18 cellular contexts compared by ENCODE assay signal in genomic region chr5:169923988-169924387, GRCh38. TPM values are rescaled to one million over a fixed set of nuclear protein-coding genes. Genes with fewer than 3 reads are reported as not detected.
A peak's percentile ranks its signal among the peaks of the same experiment; 100 is the strongest.
DNase-seq lines count a peak whose midpoint lies in the region; ATAC-seq, FAIRE-seq and TF ChIP-seq lines count a peak whose summit lies in the region.
"Had no signal": no experiment of that assay in that cellular context is flagged by ENCODE, and none has a peak within 500 bp of the region (broad histone marks: within the 10 kb centered on the region; RNA-seq: fewer than 3 reads in every experiment).

No MANE protein-coding gene starts in this region.

- H3K4me2 ChIP-seq in GM12878 (ENCODE audit: control insufficient read depth, insufficient read depth): no peak overlapping the region

- no peak for TF ChIP-seq RAD21 in GM12878 (IDR thresholded peaks at IDR 0.05; ENCODE audit: insufficient read depth, low read depth, low read length)

- no peak for TF ChIP-seq CTCF in GM12878 (IDR thresholded peaks at IDR 0.05 in 2 of 3, conservative IDR thresholded peaks at IDR 0.05 in 1 of 3; ENCODE audit: control insufficient read depth in 2 of 3, extremely low read depth in 1 of 3, insufficient read depth in 1 of 3, low read depth in 3 of 3, low read length in 3 of 3)

- ATAC-seq in GM19035 (IDR thresholded peaks at IDR 0.05; ENCODE audit: unreplicated experiment): peak; percentile 75
- peak; percentile 53 for ATAC-seq in HG02981 (IDR thresholded peaks at IDR 0.05; ENCODE audit: unreplicated experiment)
- peak; percentile 92 for ATAC-seq in GM12878
- no peak for ATAC-seq in HG02884 (IDR thresholded peaks at IDR 0.05; ENCODE audit: unreplicated experiment)
- ATAC-seq: effector memory CD8-positive, alpha-beta T cell; pancreas; PC-3 had no signal

- H3K36me3 ChIP-seq in GM12878 (ENCODE audit: control insufficient read depth in 2 of 2, insufficient read depth in 2 of 2, low read length in 1 of 2): peaks cover 2 to 9% of the 10 kb centered on the region in 2 experiments; a peak in 3 of 4 replicates
- H3K36me3 ChIP-seq: pancreas had no signal

- no peak overlapping the region for H3K9ac ChIP-seq in GM12878 (ENCODE audit: control insufficient read depth, insufficient read depth, low read length)

- DNase-seq in GM12892 (ENCODE audit: insufficient read length): no peak
- DNase-seq in GM12878 (ENCODE audit: low read depth, low spot score): peak; percentile 27
- no peak for DNase-seq in 8988T
- no peak for DNase-seq in KBM-7
- DNase-seq: activated CD4-positive, CD25-positive, alpha-beta regulatory T cell treated with anti-CD3 and anti-CD28 coated beads, Interleukin-2, amount 50 U/mL, for 72 hours; effector memory CD8-positive, alpha-beta T cell; H9; KG1; mesenchymal stem cell; NCI-H146; pancreas; PC-3; spleen; SW 1271; testis had no signal

- H4K20me1 ChIP-seq in GM12878 (ENCODE audit: control insufficient read depth, insufficient read depth): no peaks in the 10 kb centered on the region

- H3K4me1 ChIP-seq in GM12878 (ENCODE audit: control insufficient read depth, insufficient read depth, low read length): peaks cover 5% of the 10 kb centered on the region; the same call in 1 of the 2 replicates
- H3K4me1 ChIP-seq: pancreas, testis had no signal

- no peak overlapping the region for H2AFZ ChIP-seq in GM12878 (ENCODE audit: control insufficient read depth, low read depth, low read length)

- POLR2A ChIA-PET in GM12878 (lab: Charles Lee): interaction anchor here (1.2 to 1.6 kb wide), 2 partner anchors 19 to 118 kb away, joined by 3 read pairs; no protein-coding TSS in a partner anchor

- intact Hi-C loops in GM12878 (cut with micrococcal nuclease; ENCODE audit: unreplicated experiment): no loop called here

- no peak overlapping the region for H3K4me3 ChIP-seq in GM12878
- H3K4me3 ChIP-seq: pancreas, spleen, testis had no signal

- BruUV-seq in GM12878 (replicated peaks; lab: Mats Ljungman, UMichigan): no TSS peak

- CTCF ChIA-PET in GM12878 (lab: Yijun Ruan, JAX): interaction anchor here (1.0 to 1.3 kb wide), 3 partner anchors 56 to 222 kb away, joined by 3 read pairs; no protein-coding TSS in a partner anchor

- no peaks in the 10 kb centered on the region for H3K9me3 ChIP-seq in GM12878 (replicated peaks; ENCODE audit: control insufficient read depth, insufficient read depth, low read length)
- H3K9me3 ChIP-seq: pancreas, spleen, testis had no signal

- no peaks in the 10 kb centered on the region for H3K27me3 ChIP-seq in GM12878 (replicated peaks in 1 of 2; ENCODE audit: control insufficient read depth in 2 of 2, insufficient read depth in 2 of 2, low read length in 1 of 2)
- H3K27me3 ChIP-seq: pancreas, spleen, testis had no signal

- SMC1A ChIA-PET in GM12878 (lab: Charles Lee; ENCODE audit: uncharacterized antibody, unreplicated experiment): interaction anchor here (0.8 to 3.0 kb wide), 12 partner anchors 9 to 221 kb away, joined by 3 to 13 read pairs (median 4); partner anchors contain the start of gene INSYN2B

- peak overlapping the region; percentile 52 for H3K27ac ChIP-seq in GM12878 (ENCODE audit: control insufficient read depth, insufficient read depth)
- H3K27ac ChIP-seq: pancreas, spleen, testis had no signal

- RAD21 ChIA-PET in GM12878 (lab: Charles Lee; ENCODE audit: unreplicated experiment): interaction anchor here (0.7 to 1.8 kb wide), 6 partner anchors 19 to 222 kb away, joined by 3 to 4 read pairs (median 4); no protein-coding TSS in a partner anchor

- 90% methylated on average over 1 of the region's 1 CpG for WGBS in GM12878 (ENCODE audit: insufficient coverage, insufficient replicate concordance, low lambda C conversion rate, missing lambda C conversion rate)

- no peak for TF ChIP-seq EP300 in GM12878 (IDR thresholded peaks at IDR 0.05; ENCODE audit: borderline replicate concordance in 1 of 2, control insufficient read depth in 1 of 2, low read depth in 2 of 2, low read length in 2 of 2)

- TF ChIP-seq POLR2A in GM12892 (IDR thresholded peaks at IDR 0.05; ENCODE audit: low read depth, low read length) (no peak), GM12878 (IDR thresholded peaks at IDR 0.05; ENCODE audit: low read depth, low read length) (no peak)

- in situ Hi-C loops in GM12878 (cut with MboI): no loop called here
- in situ Hi-C loops in KBM-7 (cut with MboI; ENCODE audit: low pct_unique_long_range_greater_than_20kb, low sequenced_read_pairs): no loop called here

- H3K79me2 ChIP-seq in GM12878 (ENCODE audit: control insufficient read depth, insufficient read depth, low read length): no peaks in the 10 kb centered on the region; the same call in 1 of the 2 replicates

- FAIRE-seq in GM12892 (lab: Jason Lieb, UNC) (peak; percentile 58), GM12878 (lab: Jason Lieb, UNC) (no peak)
- FAIRE-seq: pancreas had no signal

TF ChIP-seq in GM12878, 131 proteins besides CTCF, POLR2A, EP300 and RAD21:
- no peak for TF ChIP-seq BCLAF1 (IDR thresholded peaks at IDR 0.05)
- no peak for TF ChIP-seq SUPT20H (IDR thresholded peaks at IDR 0.05; ENCODE audit: borderline replicate concordance, control insufficient read depth, low read depth, low read length)
- 0 out of 4 replicates have a peak, but pooled peaks of 1 of the 2 experiments have one; percentile 23 for TF ChIP-seq IKZF2 (IDR thresholded peaks at IDR 0.05)
- peak; percentile 77 for TF ChIP-seq MEF2B (IDR thresholded peaks at IDR 0.05; ENCODE audit: partially characterized antibody, poor library complexity, severe bottlenecking)
- peak; percentile 41; the same call in 1 of the 2 replicates for TF ChIP-seq RUNX3 (IDR thresholded peaks at IDR 0.05; ENCODE audit: low read length)
- TF ChIP-seq ZNF687 (IDR thresholded peaks at IDR 0.05): 0 out of 2 replicates have a peak, but pooled peaks have one; percentile 38

RNA-seq across cellular contexts. Expression of gene INSYN2B, which starts 56.3 kb away (rescaled TPM):
- polyA plus RNA-seq in GM12892 (2012; ENCODE audit: missing spikeins): 0.76 TPM
- total RNA-seq in GM12878 (2013; cell fraction: nucleolus; rRNA removed): not detected in 2 replicates
- total RNA-seq in GM12878 (2014; rRNA removed) (not detected in 2 replicates), GM12878 (2014; rRNA removed; fragmentation: Illumina TruSeq; extraction: Trizol) (not detected in 2 replicates), GM12878 (2021) (not detected in 2 replicates)
- not detected for polyA plus RNA-seq in GM12878 (2011; ENCODE audit: low read depth)
- polyA plus RNA-seq in GM12878 (2011; rRNA removed) (not detected in 2 replicates), GM12878 (2014; fragmentation: Illumina TruSeq; extraction: Trizol) (not detected in 2 replicates), GM12878 (2014; fragmentation: Nextera tagmentation; extraction: Ambion mirVana) (under 1 TPM in 1 of 2 experiments, not detected in 1; 0.05 TPM), GM12878 (2014; rRNA removed) (not detected in 2 replicates), GM12878 (2016; fragmentation: Nextera tagmentation; extraction: Ambion mirVana) (under 1 TPM; 0.13 to 0.27 TPM)
- not detected in 2 replicates for polyA plus RNA-seq in GM12878 (2011; cell fraction: cytosol; rRNA removed)
- polyA plus RNA-seq in GM12878 (2011; cell fraction: nucleus; rRNA removed): not detected in 2 replicates
- 0.04 and 0.07 TPM in 2 replicates for polyA plus RNA-seq in GM12878 (2012)
- not detected in 2 replicates for polyA minus RNA-seq in GM12878 (2011; rRNA and poly(A)+ RNA removed)
- polyA minus RNA-seq in GM12878 (2011; cell fraction: cytosol; rRNA and poly(A)+ RNA removed): not detected in 2 replicates
- polyA minus RNA-seq in GM12878 (2011; cell fraction: nucleus; rRNA and poly(A)+ RNA removed): not detected in 2 replicates
- total RNA-seq: H9, pancreas had no signal
